ENCODE assay signal across 25 cellular contexts in the genomic region with DNA sequence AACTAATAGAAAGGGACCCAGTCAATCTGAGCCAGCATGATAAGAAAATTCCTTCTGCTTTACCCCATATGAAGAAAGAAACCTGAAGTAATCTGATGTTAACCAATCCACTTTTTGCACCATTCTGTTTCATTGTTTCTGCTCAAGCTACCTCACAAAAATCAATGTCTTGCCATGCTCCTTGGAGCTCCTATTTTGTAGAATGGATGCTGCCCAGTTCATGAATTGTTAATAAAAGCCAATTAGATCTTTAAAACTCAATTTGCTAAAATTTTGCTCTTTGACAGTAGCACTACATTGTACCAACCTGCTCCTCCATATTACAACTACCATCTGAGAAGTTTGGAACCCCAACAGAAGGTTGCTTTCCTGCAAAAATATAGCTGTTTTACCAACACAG.
"Had no signal": no experiment of that assay in that cellular context is flagged by ENCODE, and none has a peak within 500 bp of the region (broad histone marks: within the 10 kb centered on the region; RNA-seq: fewer than 3 reads in every experiment).

No MANE protein-coding gene starts in this region.

- H3K27ac ChIP-seq: coronary artery, dorsolateral prefrontal cortex, epithelial cell of prostate, esophagus squamous epithelium, gastrocnemius medialis, heart right ventricle, left lung, lower lobe of right lung had no signal

- H3K4me1 ChIP-seq: gastrocnemius medialis, left lung, lower lobe of right lung had no signal

- DNase-seq: dermis blood vessel endothelial cell; dorsolateral prefrontal cortex; effector CD4-positive, alpha-beta T cell; effector memory CD4-positive, alpha-beta T cell; erythroblast; esophagus squamous epithelium; foreskin fibroblast; foreskin melanocyte; gastrocnemius medialis; glutamatergic neuron; head of caudate nucleus; heart right ventricle; hippocampal formation; left cardiac atrium; left lung; left ventricle myocardium superior; lower lobe of right lung; mesenchymal stem cell; naive thymus-derived CD4-positive, alpha-beta T cell had no signal

- FAIRE-seq: endometrium, islet of Langerhans, keratinocyte had no signal

- H3K9me3 ChIP-seq: esophagus squamous epithelium, gastrocnemius medialis, lower lobe of right lung had no signal

- H3K4me3 ChIP-seq: coronary artery, dorsolateral prefrontal cortex, esophagus squamous epithelium, gastrocnemius medialis, heart right ventricle, left lung, lower lobe of right lung had no signal

- H3K36me3 ChIP-seq: esophagus squamous epithelium, gastrocnemius medialis, heart right ventricle, left lung, lower lobe of right lung had no signal

- H3K27me3 ChIP-seq: dorsolateral prefrontal cortex, esophagus squamous epithelium, gastrocnemius medialis, heart right ventricle, left lung had no signal

- ATAC-seq: esophagus mucosa; gastrocnemius medialis; heart right ventricle; left cardiac atrium; left lung; left ventricle myocardium superior; lower lobe of right lung; naive thymus-derived CD4-positive, alpha-beta T cell had no signal
